ENCODE assay signal across 9 cellular contexts in genomic region chr1:210292276-210292851, GRCh38. TPM values are rescaled to one million over a fixed set of nuclear protein-coding genes. Genes with fewer than 3 reads are reported as not detected.
A peak's percentile ranks its signal among the peaks of the same experiment; 100 is the strongest.
DNase-seq lines count a peak whose midpoint lies in the region; ATAC-seq and TF ChIP-seq lines count a peak whose summit lies in the region.
"Had no signal": no experiment of that assay in that cellular context is flagged by ENCODE, and none has a peak within 500 bp of the region (broad histone marks: within the 10 kb centered on the region; RNA-seq: fewer than 3 reads in every experiment).

No MANE protein-coding gene starts in this region.

- TF ChIP-seq CTCF in VCaP (conservative IDR thresholded peaks at IDR 0.05) (peak; percentile 74), lung (IDR thresholded peaks at IDR 0.05; ENCODE audit: control extremely low read depth, extremely low read depth) (no peak)

- H3K27me3 ChIP-seq in lung (ENCODE audit: control insufficient read depth, insufficient read depth) = no peaks in the 10 kb centered on the region

- DNase-seq in NCI-H345 treated with DMSO at 0.1 percent for 48 hours (lab: John Stamatoyannopoulos, UW; ENCODE audit: unreplicated experiment) (peak; percentile 99), NCI-H345 (lab: John Stamatoyannopoulos, UW) (no peak), dedifferentiated amniotic fluid mesenchymal stem cell (ENCODE audit: extremely low spot score) (peak; percentile 79), lung (ENCODE audit: low spot score) (peak; percentile 79)
- peak; percentile 13 for DNase-seq in stimulated activated CD8-positive, alpha-beta memory T cell treated with anti-CD3 and anti-CD28 coated beads, Interleukin-4, amount 100 ng/mL, for 24 hours (ENCODE audit: low read depth)
- DNase-seq: DND-41 had no signal

- peaks cover 0 to 11% of the 10 kb centered on the region in 2 donors for H3K4me1 ChIP-seq in lung (ENCODE audit: control insufficient read depth in 2 of 2, insufficient read depth in 2 of 2, low read length in 2 of 2)

- H3K27ac ChIP-seq in VCaP (peak overlapping the region; percentile 56; the same call in 1 of the 2 replicates), lung (ENCODE audit: low read depth in 1 of 2, low read length in 1 of 2) (peak overlapping the region in 1 of 2 donors; percentile 50)

- peak; percentile 70 for ATAC-seq in HG03442 (IDR thresholded peaks at IDR 0.05; ENCODE audit: unreplicated experiment)
- peak; percentile 84 for ATAC-seq in lung (ENCODE audit: insufficient read depth, low FRiP score)
- ATAC-seq in HG03439 (IDR thresholded peaks at IDR 0.05; ENCODE audit: unreplicated experiment) = no peak

- no peaks in the 10 kb centered on the region for H3K36me3 ChIP-seq in lung (ENCODE audit: control insufficient read depth in 2 of 2, insufficient read depth in 2 of 2, low read length in 2 of 2)

- H3K4me3 ChIP-seq in lung = peak overlapping the region; percentile 33

- 2% methylated on average over 47 to 52 of the region's 52 CpGs for WGBS in lung, 2 donors

- H3K9me3 ChIP-seq in lung (ENCODE audit: control insufficient read depth in 2 of 2, insufficient read depth in 1 of 2, low read length in 1 of 2) = no peaks in the 10 kb centered on the region

RNA-seq across cellular contexts. Expression of gene HHAT, which starts 36.3 kb away (rescaled TPM):
- total RNA-seq in lung = 10 to 100 TPM in 1 of 2 donors, 1 to 10 TPM in 1; 5.8 to 11.3 TPM
- polyA plus RNA-seq in lung = 1 to 10 TPM; 1.2 to 1.8 TPM

RNA-seq across cellular contexts. Expression of gene SERTAD4, which starts 59.8 kb away (rescaled TPM):
- 1 to 10 TPM; 3.4 to 7.8 TPM for total RNA-seq in lung
- polyA plus RNA-seq in lung = 1 to 10 TPM; 1.9 to 2.0 TPM
